8 cellular contexts compared by ENCODE assay signal in genomic region chr4:128288689-128289106, GRCh38. TPM values are rescaled to one million over a fixed set of nuclear protein-coding genes. Genes with fewer than 3 reads are reported as not detected.
DNase-seq lines count a peak whose midpoint lies in the region; ATAC-seq and TF ChIP-seq lines count a peak whose summit lies in the region.

No MANE protein-coding gene starts in this region.

- H3K4me2 ChIP-seq in DND-41 (ENCODE audit: insufficient read depth, low read length) = peak overlapping the region; percentile 90

- H3K27ac ChIP-seq in DND-41 (ENCODE audit: low read length) (peak overlapping the region; percentile 96), ectodermal cell (ENCODE audit: insufficient read depth, low read depth, low read length, poor library complexity, severe bottlenecking) (peak overlapping the region; percentile 85), muscle layer of colon (ENCODE audit: low read depth, low read length) (peak overlapping the region; percentile 99)

- peaks cover 47% of the 10 kb centered on the region for H3K79me2 ChIP-seq in DND-41 (ENCODE audit: insufficient read depth, low read length)

- H3K9me3 Mint-ChIP-seq in T-helper 1 cell treated with Interleukin-12 subunit alpha and Interleukin-12 subunit beta and Interleukin-4 antibody, amounts not matched to agents 30 μg/mL and 1 μg/mL, for 36 hours = no peaks in the 10 kb centered on the region

- peaks cover 27% of the 10 kb centered on the region for H3K4me1 Mint-ChIP-seq in T-helper 1 cell treated with Interleukin-12 subunit alpha and Interleukin-12 subunit beta and Interleukin-4 antibody, amounts not matched to agents 30 μg/mL and 1 μg/mL, for 36 hours (ENCODE audit: low read depth)

- TF ChIP-seq CTCF in DND-41 (IDR thresholded peaks at IDR 0.05; ENCODE audit: borderline replicate concordance, extremely low read depth, low read length, poor library complexity, severe bottlenecking) = no peak

- peak overlapping the region; percentile 85 for H3K27ac Mint-ChIP-seq in T-helper 1 cell treated with Interleukin-12 subunit alpha and Interleukin-12 subunit beta and Interleukin-4 antibody, amounts not matched to agents 30 μg/mL and 1 μg/mL, for 36 hours

- no peak for ATAC-seq in DND-41 (ENCODE audit: insufficient read depth, low read depth)

- H3K9ac ChIP-seq in DND-41 (ENCODE audit: low read depth, low read length) = peak overlapping the region; percentile 90
- peak overlapping the region; percentile 26 for H3K9ac ChIP-seq in muscle layer of colon (ENCODE audit: low read length)

- no peaks in the 10 kb centered on the region for H3K9me3 ChIP-seq in DND-41 (ENCODE audit: insufficient read depth, low read length, severe bottlenecking)
- H3K9me3 ChIP-seq in ectodermal cell (ENCODE audit: control insufficient read depth, low read length) = no peaks in the 10 kb centered on the region
- no peaks in the 10 kb centered on the region for H3K9me3 ChIP-seq in muscle layer of colon (ENCODE audit: low read length)

- DNase-seq in DND-41 (peak; percentile 39), KG1 (lab: John Stamatoyannopoulos, UW) (peak; percentile 46), HK-2 (ENCODE audit: unreplicated experiment) (no peak), NCI-H187 (lab: John Stamatoyannopoulos, UW) (no peak)
- DNase-seq in activated effector memory CD4-positive, alpha-beta T cell treated with anti-CD3 and anti-CD28 coated beads, Interleukin-2, amount 50 U/mL, for 16 hours = no peak

- 3 to 5% methylated on average over 13 of the region's 13 CpGs for WGBS in ectodermal cell, 2 experiments

- H3K27me3 ChIP-seq in DND-41 (ENCODE audit: insufficient read depth, low read length, poor library complexity) = no peaks in the 10 kb centered on the region
- no peaks in the 10 kb centered on the region for H3K27me3 ChIP-seq in ectodermal cell (ENCODE audit: control insufficient read depth, insufficient read depth, low read length, poor library complexity, severe bottlenecking)
- H3K27me3 ChIP-seq in muscle layer of colon (ENCODE audit: control insufficient read depth in 1 of 2, insufficient read depth in 2 of 2, low read length in 2 of 2) = no peaks in the 10 kb centered on the region

- H3K36me3 ChIP-seq in DND-41 (ENCODE audit: insufficient read depth, low read length) (peaks cover 21% of the 10 kb centered on the region), ectodermal cell (ENCODE audit: control insufficient read depth, insufficient read depth, low read length) (no peaks in the 10 kb centered on the region), muscle layer of colon (ENCODE audit: insufficient read depth, low read length) (no peaks in the 10 kb centered on the region)

- peaks cover 15% of the 10 kb centered on the region for H4K20me1 ChIP-seq in DND-41 (ENCODE audit: insufficient read depth, low read length)

- peaks cover 8% of the 10 kb centered on the region for H3K36me3 Mint-ChIP-seq in T-helper 1 cell treated with Interleukin-12 subunit alpha and Interleukin-12 subunit beta and Interleukin-4 antibody, amounts not matched to agents 30 μg/mL and 1 μg/mL, for 36 hours (ENCODE audit: low read depth)

- H3K27me3 Mint-ChIP-seq in T-helper 1 cell treated with Interleukin-12 subunit alpha and Interleukin-12 subunit beta and Interleukin-4 antibody, amounts not matched to agents 30 μg/mL and 1 μg/mL, for 36 hours (ENCODE audit: low read depth) = peaks cover 7% of the 10 kb centered on the region

- H3K4me1 ChIP-seq in DND-41 (ENCODE audit: insufficient read depth, low read length) = peaks cover 41% of the 10 kb centered on the region
- H3K4me1 ChIP-seq in ectodermal cell (ENCODE audit: control insufficient read depth, insufficient read depth, low read length) = no peaks in the 10 kb centered on the region
- peaks cover 24% of the 10 kb centered on the region for H3K4me1 ChIP-seq in muscle layer of colon (ENCODE audit: insufficient read depth, low read length)

- H2AFZ ChIP-seq in DND-41 (ENCODE audit: low read depth, low read length) = peak overlapping the region; percentile 85

- peak overlapping the region; percentile 82 for H3K4me3 Mint-ChIP-seq in T-helper 1 cell treated with Interleukin-12 subunit alpha and Interleukin-12 subunit beta and Interleukin-4 antibody, amounts not matched to agents 30 μg/mL and 1 μg/mL, for 36 hours

- H3K4me3 ChIP-seq in DND-41 (ENCODE audit: low read depth in 1 of 2, low read length in 2 of 2) (peak overlapping the region; percentile 57 to 61), ectodermal cell (ENCODE audit: insufficient read depth, low read depth, low read length) (peak overlapping the region; percentile 78), muscle layer of colon (ENCODE audit: low read depth in 1 of 2, low read length in 2 of 2) (peak overlapping the region; percentile 60 to 89)

RNA-seq across cellular contexts. Expression of gene PGRMC2, which starts 1.1 kb away (rescaled TPM):
- polyA plus RNA-seq in ectodermal cell (2013, experiment 1 of 4) = 88.5 TPM
- 92.0 TPM for polyA plus RNA-seq in ectodermal cell (2013, experiment 2 of 4)
- polyA plus RNA-seq in ectodermal cell (2013, experiment 3 of 4) = 72.0 TPM
- 82.4 TPM for polyA plus RNA-seq in ectodermal cell (2013, experiment 4 of 4)

Comparison
In these comparisons a context has a peak if more than half of its experiments do, and no peak if none do; other contexts are left out.
1. DNase-seq: peak in DND-41 (single experiment) and KG1 (single experiment); none in HK-2 (single experiment), NCI-H187 (0 of 2) and activated effector memory CD4-positive, alpha-beta T cell treated with anti-CD3 and anti-CD28 coated beads, Interleukin-2, amount 50 U/mL, for 16 hours (single experiment).
2. Peak in every context shown above with its lines, with median percentiles within 50 percentile points of each other: H3K27ac ChIP-seq and H3K4me3 ChIP-seq.